ENCODE assay signal across 35 cellular contexts in the genomic region with DNA sequence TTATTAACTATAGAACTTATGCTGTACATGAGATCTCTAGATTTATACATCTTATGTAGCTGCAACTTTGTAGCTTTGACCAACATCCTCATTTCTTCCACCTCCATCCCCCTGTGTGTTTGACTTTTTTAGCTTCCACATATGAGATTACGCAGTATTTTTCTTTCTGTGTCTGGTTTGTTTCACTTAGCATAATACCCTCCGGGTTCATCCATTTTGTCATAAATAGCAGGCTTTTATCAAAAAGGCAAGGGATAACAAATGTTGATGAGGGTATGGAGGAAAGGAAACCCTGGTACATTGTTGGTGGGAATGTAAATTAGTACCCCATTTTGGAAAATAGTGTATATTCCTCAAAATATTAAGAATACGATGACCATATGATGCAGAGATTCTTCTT.
DNase-seq lines count a peak whose midpoint lies in the region; ATAC-seq and TF ChIP-seq lines count a peak whose summit lies in the region.
"Had no signal": no experiment of that assay in that cellular context is flagged by ENCODE, and none has a peak within 500 bp of the region (broad histone marks: within the 10 kb centered on the region; RNA-seq: fewer than 3 reads in every experiment).

No MANE protein-coding gene starts in this region.

- TF ChIP-seq RAD21 in SK-N-SH (IDR thresholded peaks at IDR 0.05; ENCODE audit: low read length), result 0 out of 2 replicates have a peak, but pooled peaks have one; percentile 5

- H3K9ac ChIP-seq in SK-N-SH, result no peak overlapping the region
- H3K9ac ChIP-seq: BLaER1; BLaER1 treated with 17β-estradiol and CSF1 and Interleukin-3, amounts not matched to agents 10 nM and 100 nM had no signal

- TF ChIP-seq CTCF in SK-N-SH (IDR thresholded peaks at IDR 0.05) (no peak), chondrocyte (IDR thresholded peaks at IDR 0.05) (no peak), uterus (IDR thresholded peaks at IDR 0.05) (no peak)

- WGBS in SK-N-SH (ENCODE audit: low lambda C conversion rate), result 8% methylated on average over 3 of the region's 3 CpGs

- H3K4me1 ChIP-seq in SK-N-SH (ENCODE audit: control insufficient read depth in 1 of 2, insufficient read depth in 2 of 2, low read depth in 1 of 2, low read length in 1 of 2), result peaks cover 0 to 5% of the 10 kb centered on the region in 2 experiments; a peak in 2 of 4 replicates
- no peaks in the 10 kb centered on the region for H3K4me1 ChIP-seq in uterus
- H3K4me1 ChIP-seq: A549; BLaER1; BLaER1 treated with 17β-estradiol and CSF1 and Interleukin-3, amounts not matched to agents 10 nM and 100 nM; Caco-2 had no signal

- POLR2A ChIA-PET in SK-N-SH (lab: Yijun Ruan, JAX), result no interaction called here

- H3K79me2 ChIP-seq in SK-N-SH (ENCODE audit: insufficient read depth), result no peaks in the 10 kb centered on the region

- peaks cover 9% of the 10 kb centered on the region for H3K9me3 Mint-ChIP-seq in chondrocyte (ENCODE audit: low read depth)
- H3K9me3 Mint-ChIP-seq: CD4-positive, alpha-beta memory T cell; CD4-positive, alpha-beta T cell; CD4-positive, CD25-positive, alpha-beta regulatory T cell; CD8-positive, alpha-beta memory T cell; CD8-positive, alpha-beta T cell had no signal

- CTCF ChIA-PET in SK-N-SH (lab: Yijun Ruan, JAX), result interaction anchor here (2.4 to 5.2 kb wide), 2 partner anchors 94 to 487 kb away, joined by 7 to 24 read pairs; no protein-coding TSS in a partner anchor

- intact Hi-C loops in uterus (cut with DNase I; ENCODE audit: low total_unique reads), result no loop called here

- no peaks in the 10 kb centered on the region for H3K27me3 Mint-ChIP-seq in chondrocyte (ENCODE audit: low read depth)
- H3K27me3 Mint-ChIP-seq: B cell had no signal

- no peak for ATAC-seq in SK-N-SH treated with all-trans-retinoic acid at 6 μM for 48 hours
- ATAC-seq in GM18870 (IDR thresholded peaks at IDR 0.05; ENCODE audit: unreplicated experiment), result no peak
- ATAC-seq: A549; CD8-positive, alpha-beta T cell had no signal

- no peaks in the 10 kb centered on the region for H3K9me3 ChIP-seq in SK-N-SH
- H3K9me3 ChIP-seq in uterus, result no peaks in the 10 kb centered on the region
- H3K9me3 ChIP-seq: A549, BE2C, Caco-2 had no signal

- H3K36me3 ChIP-seq in SK-N-SH (replicated peaks in 1 of 2; ENCODE audit: control insufficient read depth in 1 of 2, insufficient read depth in 2 of 2, low read length in 1 of 2) (no peaks in the 10 kb centered on the region), uterus (no peaks in the 10 kb centered on the region)
- H3K36me3 ChIP-seq: BE2C; BLaER1; BLaER1 treated with 17β-estradiol and CSF1 and Interleukin-3, amounts not matched to agents 10 nM and 100 nM had no signal

- H3K4me3 Mint-ChIP-seq in chondrocyte (ENCODE audit: unreplicated experiment), result no peak overlapping the region
- H3K4me3 Mint-ChIP-seq: B cell; CD14-positive monocyte; CD4-positive, alpha-beta memory T cell; CD4-positive, alpha-beta T cell; CD4-positive, CD25-positive, alpha-beta regulatory T cell; CD8-positive, alpha-beta memory T cell; CD8-positive, alpha-beta T cell had no signal

- H3K27ac Mint-ChIP-seq in chondrocyte (ENCODE audit: unreplicated experiment), result no peak overlapping the region
- H3K27ac Mint-ChIP-seq: B cell; CD4-positive, alpha-beta T cell; CD4-positive, CD25-positive, alpha-beta regulatory T cell; CD8-positive, alpha-beta memory T cell; CD8-positive, alpha-beta T cell had no signal

- H3K9me2 ChIP-seq in SK-N-SH, result no peaks in the 10 kb centered on the region

- peak overlapping the region in 1 of 2 experiments; percentile 68; a peak in 1 of 4 replicates for H3K27ac ChIP-seq in SK-N-SH (ENCODE audit: low read depth in 2 of 2, low read length in 1 of 2)
- H3K27ac ChIP-seq in uterus, result no peak overlapping the region
- H3K27ac ChIP-seq: 22Rv1; A549; BLaER1; BLaER1 treated with 17β-estradiol and CSF1 and Interleukin-3, amounts not matched to agents 10 nM and 100 nM; C4-2B had no signal

- H3K27me3 ChIP-seq in SK-N-SH (ENCODE audit: insufficient read depth) (no peaks in the 10 kb centered on the region), uterus (no peaks in the 10 kb centered on the region)
- H3K27me3 ChIP-seq: BE2C had no signal

- H3K36me3 Mint-ChIP-seq in chondrocyte (ENCODE audit: low read depth), result no peaks in the 10 kb centered on the region
- H3K36me3 Mint-ChIP-seq: CD14-positive monocyte; CD4-positive, alpha-beta memory T cell; CD4-positive, CD25-positive, alpha-beta regulatory T cell; CD8-positive, alpha-beta memory T cell; CD8-positive, alpha-beta T cell had no signal

- H3K4me1 Mint-ChIP-seq in chondrocyte (ENCODE audit: low read depth), result no peaks in the 10 kb centered on the region
- H3K4me1 Mint-ChIP-seq: B cell; CD14-positive monocyte; CD4-positive, alpha-beta memory T cell; CD4-positive, CD25-positive, alpha-beta regulatory T cell; CD8-positive, alpha-beta memory T cell had no signal

- H3K4me3 ChIP-seq in SK-N-SH (ENCODE audit: low read depth in 2 of 2, low read length in 1 of 2), result no peak overlapping the region
- no peak overlapping the region for H3K4me3 ChIP-seq in uterus
- H3K4me3 ChIP-seq: A549; BLaER1; BLaER1 treated with 17β-estradiol and CSF1 and Interleukin-3, amounts not matched to agents 10 nM and 100 nM had no signal

- no peaks in the 10 kb centered on the region for H3F3A ChIP-seq in SK-N-SH (replicated peaks; ENCODE audit: insufficient read depth)

- peak in 1 of 2 experiments; percentile 80; a peak in 2 of 4 replicates for TF ChIP-seq EP300 in SK-N-SH (IDR thresholded peaks at IDR 0.05; ENCODE audit: borderline replicate concordance in 1 of 2, low read depth in 1 of 2, low read length in 1 of 2)

- no peak overlapping the region for H3K4me2 ChIP-seq in SK-N-SH
- H3K4me2 ChIP-seq: A549; BLaER1; BLaER1 treated with 17β-estradiol and CSF1 and Interleukin-3, amounts not matched to agents 10 nM and 100 nM had no signal

- no peak overlapping the region for H2AFZ ChIP-seq in SK-N-SH (ENCODE audit: low read depth)

- TF ChIP-seq POLR2A in uterus (IDR thresholded peaks at IDR 0.05), result no peak

- DNase-seq in SK-N-DZ (ENCODE audit: low spot score), result peak; percentile 42
- peak; percentile 34 for DNase-seq in SK-N-SH
- DNase-seq in left kidney (ENCODE audit: low read depth, low spot score), result peak; percentile 5
- DNase-seq in chondrocyte (ENCODE audit: low spot score), result no peak
- DNase-seq in uterus, result no peak
- DNase-seq in activated T-cell treated with anti-CD3 and anti-CD28 coated beads, Interleukin-2, amount 50 U/mL, for 1 hour, result no peak
- DNase-seq: 8988T; ACHN; AML-193; BE2C; C1 segment of cervical spinal cord; Caco-2; Calu3; CD4-positive, alpha-beta memory T cell; CD4-positive, alpha-beta T cell; CD4-positive, CD25-positive, alpha-beta regulatory T cell; CD8-positive, alpha-beta memory T cell; CD8-positive, alpha-beta T cell; COR-L47; DMS 273 treated with DMSO at 0.1 percent for 48 hours; DMS153; DMS53; DMS79; DMS79 treated with DMSO at 0.1 percent for 48 hours; DND-41; EL had no signal

- no peaks in the 10 kb centered on the region for H4K20me1 ChIP-seq in SK-N-SH (ENCODE audit: insufficient read depth)
- H4K20me1 ChIP-seq: BLaER1; BLaER1 treated with 17β-estradiol and CSF1 and Interleukin-3, amounts not matched to agents 10 nM and 100 nM had no signal

TF ChIP-seq in SK-N-SH, 30 proteins besides CTCF, POLR2A, EP300 and RAD21:
- TF ChIP-seq RCOR1 (IDR thresholded peaks at IDR 0.05; ENCODE audit: low read length) (peak; percentile 10; the same call in 1 of the 2 replicates), GATA2 (CRISPR knock-in tag; IDR thresholded peaks at IDR 0.05) (peak; percentile 63; the same call in 1 of the 2 replicates), FOXJ3 (CRISPR knock-in tag; IDR thresholded peaks at IDR 0.05) (peak; percentile 59; the same call in 1 of the 2 replicates)
- TF ChIP-seq, protein P1, sequence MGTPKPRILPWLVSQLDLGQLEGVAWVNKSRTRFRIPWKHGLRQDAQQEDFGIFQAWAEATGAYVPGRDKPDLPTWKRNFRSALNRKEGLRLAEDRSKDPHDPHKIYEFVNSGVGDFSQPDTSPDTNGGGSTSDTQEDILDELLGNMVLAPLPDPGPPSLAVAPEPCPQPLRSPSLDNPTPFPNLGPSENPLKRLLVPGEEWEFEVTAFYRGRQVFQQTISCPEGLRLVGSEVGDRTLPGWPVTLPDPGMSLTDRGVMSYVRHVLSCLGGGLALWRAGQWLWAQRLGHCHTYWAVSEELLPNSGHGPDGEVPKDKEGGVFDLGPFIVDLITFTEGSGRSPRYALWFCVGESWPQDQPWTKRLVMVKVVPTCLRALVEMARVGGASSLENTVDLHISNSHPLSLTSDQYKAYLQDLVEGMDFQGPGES (IDR thresholded peaks at IDR 0.05; ENCODE audit: low read depth, low read length), result no peak

TF ChIP-seq in SK-N-SH treated with all-trans-retinoic acid at 6 μM for 48 hours, 23 proteins besides CTCF, POLR2A, EP300 and RAD21:
- TF ChIP-seq TCF4 (CRISPR knock-in tag; IDR thresholded peaks at IDR 0.05; ENCODE audit: borderline replicate concordance), result peak; percentile 74
- TF ChIP-seq, protein P2, sequence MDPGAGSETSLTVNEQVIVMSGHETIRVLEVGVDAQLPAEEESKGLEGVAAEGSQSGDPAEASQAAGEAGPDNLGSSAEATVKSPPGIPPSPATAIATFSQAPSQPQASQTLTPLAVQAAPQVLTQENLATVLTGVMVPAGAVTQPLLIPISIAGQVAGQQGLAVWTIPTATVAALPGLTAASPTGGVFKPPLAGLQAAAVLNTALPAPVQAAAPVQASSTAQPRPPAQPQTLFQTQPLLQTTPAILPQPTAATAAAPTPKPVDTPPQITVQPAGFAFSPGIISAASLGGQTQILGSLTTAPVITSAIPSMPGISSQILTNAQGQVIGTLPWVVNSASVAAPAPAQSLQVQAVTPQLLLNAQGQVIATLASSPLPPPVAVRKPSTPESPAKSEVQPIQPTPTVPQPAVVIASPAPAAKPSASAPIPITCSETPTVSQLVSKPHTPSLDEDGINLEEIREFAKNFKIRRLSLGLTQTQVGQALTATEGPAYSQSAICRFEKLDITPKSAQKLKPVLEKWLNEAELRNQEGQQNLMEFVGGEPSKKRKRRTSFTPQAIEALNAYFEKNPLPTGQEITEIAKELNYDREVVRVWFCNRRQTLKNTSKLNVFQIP (CRISPR knock-in tag; IDR thresholded peaks at IDR 0.05; ENCODE audit: borderline replicate concordance, low read depth), result no peak
- no peak for TF ChIP-seq ZNF565 (CRISPR knock-in tag; conservative IDR thresholded peaks at IDR 0.05; ENCODE audit: low read depth)
- no peak for TF ChIP-seq BACH2 (CRISPR knock-in tag; IDR thresholded peaks at IDR 0.05; ENCODE audit: borderline replicate concordance)
- no peak for TF ChIP-seq GLIS3 (CRISPR knock-in tag; IDR thresholded peaks at IDR 0.05)
- TF ChIP-seq ZFP30 (CRISPR knock-in tag; IDR thresholded peaks at IDR 0.05), result no peak
TF ChIP-seq in SK-N-SH treated with all-trans-retinoic acid at 6 μM for 48 hours: peak in this region for 1.

Comparison
In these comparisons a context has a peak if more than half of its experiments do, and no peak if none do; other contexts are left out.
1. DNase-seq: peak in SK-N-DZ (single experiment), SK-N-SH (single experiment) and left kidney (single experiment); none in chondrocyte (single experiment), uterus (0 of 2) and activated T-cell treated with anti-CD3 and anti-CD28 coated beads, Interleukin-2, amount 50 U/mL, for 1 hour (single experiment).